Comparison of ENCODE assay signal across 8 cellular contexts in genomic region chr22:31829505-31829904, GRCh38.
DNase-seq lines count a peak whose midpoint lies in the region; ATAC-seq and TF ChIP-seq lines count a peak whose summit lies in the region.

No MANE protein-coding gene starts in this region.

- H3K4me1 Mint-ChIP-seq in activated CD8-positive, alpha-beta T cell treated with anti-CD3 and anti-CD28 coated beads, Interleukin-2, amount 10 ng/mL, durations not matched to agents 7 days and 5 days (ENCODE audit: low read depth): peaks cover 21% of the 10 kb centered on the region
- H3K4me1 Mint-ChIP-seq in GM23338: no peaks in the 10 kb centered on the region

- TF ChIP-seq CTCF in AG09319 (IDR thresholded peaks at IDR 0.05; ENCODE audit: low read depth, low read length) (no peak), GM23338 (conservative IDR thresholded peaks at IDR 0.05; ENCODE audit: low read depth in 2 of 2) (no peak)

- H3K9me2 ChIP-seq in GM23338 (ENCODE audit: insufficient read depth): no peaks in the 10 kb centered on the region

- no peak overlapping the region for H3K27ac ChIP-seq in GM23338 (ENCODE audit: low read depth)

- H3K79me2 ChIP-seq in GM23338 (replicated peaks; ENCODE audit: insufficient read depth): no peaks in the 10 kb centered on the region

- no peaks in the 10 kb centered on the region for H3K4me1 ChIP-seq in GM23338 (ENCODE audit: insufficient read depth)

- peak; percentile 42 for ATAC-seq in activated CD8-positive, alpha-beta T cell treated with anti-CD3 and anti-CD28 coated beads, Interleukin-2, amount 10 ng/mL, durations not matched to agents 7 days and 5 days
- no peak for ATAC-seq in GM21423 (IDR thresholded peaks at IDR 0.05; ENCODE audit: unreplicated experiment)
- ATAC-seq in GM23338: no peak

- no peak overlapping the region for H3K4me3 ChIP-seq in GM23338

- H3K4me2 ChIP-seq in GM23338: no peak overlapping the region

- no peaks in the 10 kb centered on the region; the same call in 1 of the 2 replicates for H4K20me1 ChIP-seq in GM23338 (replicated peaks; ENCODE audit: insufficient read depth)

- H3K27me3 ChIP-seq in GM23338 (ENCODE audit: insufficient read depth): no peaks in the 10 kb centered on the region

- DNase-seq in AG09319 (ENCODE audit: extremely low read depth, low read depth) (peak; percentile 61), HS-27A (ENCODE audit: low read depth) (peak; percentile 83), glomerular endothelial cell (ENCODE audit: extremely low read depth, low read depth, low spot score) (peak; percentile 64), NCI-H524 treated with DMSO at 0.1 percent for 48 hours (lab: John Stamatoyannopoulos, UW) (no peak), GM23338 (ENCODE audit: low spot score) (no peak)
- peak; percentile 28 for DNase-seq in activated CD8-positive, alpha-beta T cell treated with anti-CD3 and anti-CD28 coated beads, Interleukin-2, amount 10 ng/mL, durations not matched to agents 7 days and 5 days
- peak; percentile 22 for DNase-seq in stimulated activated CD8-positive, alpha-beta memory T cell treated with anti-CD3 and anti-CD28 coated beads, Interleukin-4, amount 100 ng/mL, for 24 hours (ENCODE audit: low read depth)

- no peak overlapping the region for H2AFZ ChIP-seq in GM23338

- no peaks in the 10 kb centered on the region for H3K27me3 Mint-ChIP-seq in activated CD8-positive, alpha-beta T cell treated with anti-CD3 and anti-CD28 coated beads, Interleukin-2, amount 10 ng/mL, durations not matched to agents 7 days and 5 days (ENCODE audit: low read depth)
- no peaks in the 10 kb centered on the region for H3K27me3 Mint-ChIP-seq in GM23338 (ENCODE audit: insufficient read depth, low read depth, poor library complexity)

- H3K9me3 Mint-ChIP-seq in activated CD8-positive, alpha-beta T cell treated with anti-CD3 and anti-CD28 coated beads, Interleukin-2, amount 10 ng/mL, durations not matched to agents 7 days and 5 days (ENCODE audit: insufficient read depth): no peaks in the 10 kb centered on the region
- no peaks in the 10 kb centered on the region for H3K9me3 Mint-ChIP-seq in GM23338

- POLR2A ChIA-PET in activated CD8-positive, alpha-beta T cell treated with anti-CD3 and anti-CD28 coated beads, Interleukin-2, amount 10 ng/mL, durations not matched to agents 7 days and 5 days (lab: Charles Lee): no interaction called here

- peaks cover 48% of the 10 kb centered on the region for H3K36me3 Mint-ChIP-seq in activated CD8-positive, alpha-beta T cell treated with anti-CD3 and anti-CD28 coated beads, Interleukin-2, amount 10 ng/mL, durations not matched to agents 7 days and 5 days (ENCODE audit: low read depth)
- H3K36me3 Mint-ChIP-seq in GM23338 (ENCODE audit: low read depth): peaks cover 3% of the 10 kb centered on the region; the same call in 2 of the 3 replicates

- no peak overlapping the region for H3K4me3 Mint-ChIP-seq in activated CD8-positive, alpha-beta T cell treated with anti-CD3 and anti-CD28 coated beads, Interleukin-2, amount 10 ng/mL, durations not matched to agents 7 days and 5 days
- H3K4me3 Mint-ChIP-seq in GM23338: no peak overlapping the region

- no peaks in the 10 kb centered on the region for H3K36me3 ChIP-seq in GM23338 (ENCODE audit: insufficient read depth)

- no peaks in the 10 kb centered on the region for H3F3A ChIP-seq in GM23338 (replicated peaks; ENCODE audit: low read depth)

- CTCF ChIA-PET in activated CD8-positive, alpha-beta T cell treated with anti-CD3 and anti-CD28 coated beads, Interleukin-2, amount 10 ng/mL, durations not matched to agents 7 days and 5 days (lab: Charles Lee): interaction anchor here (1.4 kb wide), 1 partner anchor 9 kb away, joined by 4 read pairs; no protein-coding TSS in a partner anchor

- H3K27ac Mint-ChIP-seq in activated CD8-positive, alpha-beta T cell treated with anti-CD3 and anti-CD28 coated beads, Interleukin-2, amount 10 ng/mL, durations not matched to agents 7 days and 5 days: no peak overlapping the region
- no peak overlapping the region for H3K27ac Mint-ChIP-seq in GM23338

TF ChIP-seq in GM23338, 12 proteins besides CTCF, POLR2A, EP300 and RAD21 (continues in another document):
- TF ChIP-seq ZNF114 (CRISPR knock-in tag; IDR thresholded peaks at IDR 0.05) (no peak), ZNF331 (CRISPR knock-in tag; IDR thresholded peaks at IDR 0.05; ENCODE audit: low read depth) (no peak), EZH2phosphoT487 (IDR thresholded peaks at IDR 0.05; ENCODE audit: unreplicated experiment) (no peak), NANOG (IDR thresholded peaks at IDR 0.05; ENCODE audit: borderline replicate concordance) (no peak), ETS1 (IDR thresholded peaks at IDR 0.05) (no peak), EZH2 (IDR thresholded peaks at IDR 0.05; ENCODE audit: low read depth, unreplicated experiment) (no peak), CREB1 (CRISPR knock-in tag; IDR thresholded peaks at IDR 0.05; ENCODE audit: low read depth) (no peak), ZNF462 (CRISPR knock-in tag; IDR thresholded peaks at IDR 0.05) (no peak), STAT1 (IDR thresholded peaks at IDR 0.05; ENCODE audit: unreplicated experiment) (no peak), POLR2AphosphoS5 (IDR thresholded peaks at IDR 0.05; ENCODE audit: low read depth) (no peak), JUNB (IDR thresholded peaks at IDR 0.05; ENCODE audit: unreplicated experiment) (no peak)

Comparison
In these comparisons a context has a peak if more than half of its experiments do, and no peak if none do; other contexts are left out.
1. DNase-seq: peak in AG09319 (single experiment), HS-27A (single experiment), activated CD8-positive, alpha-beta T cell treated with anti-CD3 and anti-CD28 coated beads, Interleukin-2, amount 10 ng/mL, durations not matched to agents 7 days and 5 days (single experiment), glomerular endothelial cell (single experiment) and stimulated activated CD8-positive, alpha-beta memory T cell treated with anti-CD3 and anti-CD28 coated beads, Interleukin-4, amount 100 ng/mL, for 24 hours (single experiment); none in NCI-H524 treated with DMSO at 0.1 percent for 48 hours (single experiment) and GM23338 (single experiment).